ENCODE assay signal across 8 cellular contexts in the genomic region with DNA sequence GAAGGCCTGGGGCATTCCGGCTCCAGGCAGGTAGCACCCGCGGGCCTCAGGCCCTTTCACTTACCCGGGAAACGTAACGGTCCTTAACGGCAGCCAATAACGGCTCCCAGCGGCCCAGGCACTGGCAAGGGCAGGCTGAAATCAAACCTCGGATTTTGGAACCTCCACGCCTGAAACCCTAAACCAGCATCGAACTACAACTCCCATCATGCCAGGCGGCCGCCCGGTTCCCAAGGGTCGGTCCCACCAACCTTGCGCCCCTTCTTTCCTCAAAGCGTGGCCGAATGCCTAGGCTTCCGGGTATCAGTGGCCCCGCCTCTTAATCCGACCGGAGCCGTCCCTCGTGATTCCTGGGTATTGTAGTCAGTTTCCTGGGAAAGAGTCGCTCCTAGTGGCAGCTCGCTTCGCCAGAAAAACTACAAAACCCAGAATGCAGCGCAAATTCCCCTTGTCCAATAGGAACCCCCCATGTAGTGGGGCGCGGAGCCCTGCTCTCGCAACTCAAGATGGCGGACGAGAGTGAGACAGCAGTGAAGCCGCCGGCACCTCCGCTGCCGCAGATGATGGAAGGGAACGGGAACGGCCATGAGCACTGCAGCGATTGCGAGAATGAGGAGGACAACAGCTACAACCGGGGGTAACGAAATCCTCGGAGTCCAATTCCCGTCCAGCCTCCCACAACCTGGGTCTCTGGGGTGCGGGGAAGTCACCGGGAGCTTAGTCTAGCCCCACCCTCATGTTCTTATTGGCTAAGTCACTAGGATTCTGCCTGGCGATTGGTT.
A peak's percentile ranks its signal among the peaks of the same experiment; 100 is the strongest.
DNase-seq lines count a peak whose midpoint lies in the region; ATAC-seq, FAIRE-seq and TF ChIP-seq lines count a peak whose summit lies in the region.

Gene NMT1 (plus strand): TSS at position 494 of the 782 bp plus-strand sequence. CDS start 13 bp downstream, at position 507.

- peak; percentile 65 for FAIRE-seq in islet of Langerhans (lab: Jason Lieb, UNC)

- ATAC-seq in GM19035 (IDR thresholded peaks at IDR 0.05; ENCODE audit: unreplicated experiment), result peak; percentile 89
- peak; percentile 89 for ATAC-seq in HG03354 (IDR thresholded peaks at IDR 0.05; ENCODE audit: poor library complexity, severe bottlenecking, unreplicated experiment)
- ATAC-seq in activated CD4-positive, CD25-positive, alpha-beta regulatory T cell treated with anti-CD3 and anti-CD28 coated beads, Interleukin-2, amount 50 U/mL, for 24 hours, result peak; percentile 89 to 91

- no peak for TF ChIP-seq CTCF in AG09319 (IDR thresholded peaks at IDR 0.05; ENCODE audit: low read depth, low read length)

- peak; percentile 97 for DNase-seq in AG09319 (ENCODE audit: extremely low read depth, low read depth)
- DNase-seq in NCI-H446 treated with DMSO at 0.1 percent for 48 hours (lab: John Stamatoyannopoulos, UW), result peak; percentile 99
- DNase-seq in cerebellar cortex (ENCODE audit: low spot score), result peak; percentile 100
- DNase-seq in stimulated activated CD4-positive, alpha-beta T cell treated with anti-CD3 and anti-CD28 coated beads, Interleukin-12 subunit alpha, Interleukin-12 subunit beta, amount 100 ng/mL, for 4 hours, result peak; percentile 90

Comparison
In these comparisons a context has a peak if more than half of its experiments do, and no peak if none do; other contexts are left out.
1. Peak in every context shown above with its lines: DNase-seq and ATAC-seq.